9 cellular contexts compared by ENCODE assay signal in genomic region chr15:90596943-90597342, GRCh38.
DNase-seq lines count a peak whose midpoint lies in the region; ATAC-seq and TF ChIP-seq lines count a peak whose summit lies in the region.
"Had no signal": no experiment of that assay in that cellular context is flagged by ENCODE, and none has a peak within 500 bp of the region (broad histone marks: within the 10 kb centered on the region; RNA-seq: fewer than 3 reads in every experiment).

No MANE protein-coding gene starts in this region.

- H3F3A ChIP-seq in OCI-LY1 (ENCODE audit: insufficient read depth, low read length): 0 out of 2 replicates have a peak, but pooled peaks cover 3% of the 10 kb centered on the region

- ATAC-seq in GM19395 (IDR thresholded peaks at IDR 0.05; ENCODE audit: unreplicated experiment): no peak
- no peak for ATAC-seq in GM18907 (IDR thresholded peaks at IDR 0.05; ENCODE audit: unreplicated experiment)

- H3K9ac ChIP-seq in OCI-LY1 (ENCODE audit: low read length): no peak overlapping the region
- no peak overlapping the region for H3K9ac ChIP-seq in endodermal cell (ENCODE audit: extremely low read depth, low read length, poor library complexity, severe bottlenecking)

- peak overlapping the region; percentile 92 for H3K27ac ChIP-seq in OCI-LY1 (ENCODE audit: low read depth, low read length, poor library complexity, severe bottlenecking)
- no peak overlapping the region for H3K27ac ChIP-seq in endodermal cell (ENCODE audit: low read depth, low read length)
- peak overlapping the region; percentile 7 to 19 for H3K27ac ChIP-seq in prostate gland

- H3K36me3 ChIP-seq in OCI-LY1 (ENCODE audit: insufficient read depth, low read length) (no peaks in the 10 kb centered on the region), endodermal cell (ENCODE audit: control insufficient read depth, insufficient read depth, low read length) (no peaks in the 10 kb centered on the region), prostate gland (no peaks in the 10 kb centered on the region)

- no peaks in the 10 kb centered on the region for H3K9me2 ChIP-seq in OCI-LY1 (ENCODE audit: low read depth, low read length)

- H3K79me2 ChIP-seq in OCI-LY1 (ENCODE audit: insufficient read depth, low read length): no peaks in the 10 kb centered on the region

- no peak overlapping the region for H2AFZ ChIP-seq in OCI-LY1 (ENCODE audit: low read length)

- H3K9me3 ChIP-seq in OCI-LY1 (ENCODE audit: low read length): no peaks in the 10 kb centered on the region
- no peaks in the 10 kb centered on the region for H3K9me3 ChIP-seq in endodermal cell (ENCODE audit: control insufficient read depth, low read length)
- no peaks in the 10 kb centered on the region for H3K9me3 ChIP-seq in prostate gland

- TF ChIP-seq CTCF in OCI-LY1 (IDR thresholded peaks at IDR 0.05; ENCODE audit: low read length) (no peak), endodermal cell (conservative IDR thresholded peaks at IDR 0.05) (no peak), prostate gland (IDR thresholded peaks at IDR 0.05) (no peak)

- no peaks in the 10 kb centered on the region for H3K27me3 ChIP-seq in OCI-LY1 (ENCODE audit: insufficient read depth, low read length)
- no peaks in the 10 kb centered on the region for H3K27me3 ChIP-seq in endodermal cell (ENCODE audit: control insufficient read depth, insufficient read depth, low read length, poor library complexity, severe bottlenecking)
- H3K27me3 ChIP-seq in prostate gland (replicated peaks; ENCODE audit: insufficient read depth): no peaks in the 10 kb centered on the region

- intact Hi-C loops in prostate gland (cut with DNase I): loop anchor here (5.0 kb wide), 1 partner anchor 40 kb away; no protein-coding TSS in a partner anchor

- TF ChIP-seq POLR2A in prostate gland (IDR thresholded peaks at IDR 0.05): no peak

- peaks cover 55% of the 10 kb centered on the region for H3K4me1 ChIP-seq in OCI-LY1 (ENCODE audit: insufficient read depth, low read length, severe bottlenecking)
- peaks cover 7% of the 10 kb centered on the region for H3K4me1 ChIP-seq in endodermal cell (ENCODE audit: control insufficient read depth, insufficient read depth, low read length)
- H3K4me1 ChIP-seq in prostate gland (replicated peaks): peaks cover 13% of the 10 kb centered on the region

- peaks cover 2% of the 10 kb centered on the region for H3K36me3 Mint-ChIP-seq in endodermal cell (ENCODE audit: low read depth)

- WGBS in endodermal cell (ENCODE audit: insufficient coverage in 1 of 2, insufficient read length in 1 of 2), 2 experiments: 89 to 94% methylated on average over 5 to 6 of the region's 6 CpGs
- WGBS in prostate gland: 47% methylated on average over 6 of the region's 6 CpGs

- peaks cover 30% of the 10 kb centered on the region for H3K4me1 Mint-ChIP-seq in endodermal cell

- H3K27ac Mint-ChIP-seq in endodermal cell: no peak overlapping the region

- no peaks in the 10 kb centered on the region for H3K9me3 Mint-ChIP-seq in endodermal cell

- no peak overlapping the region for H3K4me3 Mint-ChIP-seq in endodermal cell

- H3K27me3 Mint-ChIP-seq in endodermal cell (ENCODE audit: insufficient read depth): no peaks in the 10 kb centered on the region

- DNase-seq in Ammon's horn (ENCODE audit: low spot score): peak; percentile 84
- DNase-seq in endodermal cell: peak; percentile 18
- DNase-seq in prostate gland (ENCODE audit: low spot score): no peak
- DNase-seq in NCI-H2171 (lab: John Stamatoyannopoulos, UW): no peak
- DNase-seq in iPS-NIHi11 (ENCODE audit: low spot score): no peak
- DNase-seq: stimulated activated CD4-positive, alpha-beta T cell treated with anti-CD3 and anti-CD28 coated beads, Interleukin-4, amount 100 ng/mL, for 4 hours had no signal

- H4K20me1 ChIP-seq in OCI-LY1 (ENCODE audit: insufficient read depth, low read length): no peaks in the 10 kb centered on the region

- H3K4me2 ChIP-seq in OCI-LY1 (ENCODE audit: low read length): no peak overlapping the region

- no peak overlapping the region for H3K4me3 ChIP-seq in OCI-LY1 (ENCODE audit: low read depth, low read length, poor library complexity, severe bottlenecking)
- no peak overlapping the region for H3K4me3 ChIP-seq in endodermal cell (ENCODE audit: low read length)
- H3K4me3 ChIP-seq in prostate gland: no peak overlapping the region

Comparison
In these comparisons a context has a peak if more than half of its experiments do, and no peak if none do; other contexts are left out.
1. DNase-seq: peak in Ammon's horn (single experiment) and endodermal cell (single experiment); none in prostate gland (single experiment), NCI-H2171 (single experiment) and iPS-NIHi11 (single experiment).